ENCODE assay signal across 15 cellular contexts in the genomic region with DNA sequence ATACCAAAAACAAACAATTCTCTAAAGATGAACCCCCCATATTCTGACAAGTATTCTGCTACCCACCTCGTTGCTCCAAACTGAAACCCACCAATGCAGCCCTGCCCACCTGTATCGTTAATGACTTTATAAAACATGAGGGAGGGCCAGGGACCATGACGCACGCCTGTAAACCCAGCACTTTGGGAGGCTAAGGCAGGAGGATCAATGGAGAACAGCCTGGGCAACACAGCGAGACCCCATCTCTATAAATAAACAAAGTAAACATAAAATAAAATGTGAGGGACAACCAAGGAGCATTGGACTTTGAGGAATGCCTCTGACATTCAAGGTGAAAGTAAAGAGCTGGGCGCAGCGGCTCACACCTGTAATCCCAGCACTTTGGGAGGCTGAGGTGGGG.
"Had no signal": no experiment of that assay in that cellular context is flagged by ENCODE, and none has a peak within 500 bp of the region (broad histone marks: within the 10 kb centered on the region; RNA-seq: fewer than 3 reads in every experiment).

No MANE protein-coding gene starts in this region.

- H3K4me3 Mint-ChIP-seq: naive thymus-derived CD4-positive, alpha-beta T cell; nephron progenitor cell had no signal

- H3K27ac ChIP-seq: colonic mucosa, foreskin keratinocyte, suprapubic skin, thyroid gland, upper lobe of left lung, uterus had no signal

- H3K4me3 ChIP-seq: colonic mucosa, suprapubic skin, thyroid gland, upper lobe of left lung, uterus had no signal

- H3K4me1 ChIP-seq: colonic mucosa, uterus had no signal

- H3K36me3 ChIP-seq: colonic mucosa, suprapubic skin, thyroid gland, upper lobe of left lung, uterus had no signal

- H3K9me3 ChIP-seq: colonic mucosa, suprapubic skin, thyroid gland, upper lobe of left lung, uterus had no signal

- H3K36me3 Mint-ChIP-seq: naive thymus-derived CD4-positive, alpha-beta T cell had no signal

- ATAC-seq: foreskin keratinocyte; naive thymus-derived CD4-positive, alpha-beta T cell had no signal

- H3K27ac Mint-ChIP-seq: naive thymus-derived CD4-positive, alpha-beta T cell; nephron progenitor cell had no signal

- H3K27me3 ChIP-seq: colonic mucosa, foreskin keratinocyte, thyroid gland, uterus had no signal

- DNase-seq: colonic mucosa; dermis blood vessel endothelial cell; erythroblast; foreskin keratinocyte; kidney glomerular epithelial cell; mesendoderm; naive thymus-derived CD4-positive, alpha-beta T cell; nephron progenitor cell; small intestine; stimulated activated CD4-positive, alpha-beta T cell treated with anti-CD3 and anti-CD28 coated beads, Interleukin-2, amount 100 ng/mL, for 48 hours; stimulated activated naive CD4-positive, alpha-beta T cell treated with Interleukin-2 at 50 U/mL for 16 hours; thyroid gland; upper lobe of left lung; uterus had no signal

- H3K9me3 Mint-ChIP-seq: nephron progenitor cell had no signal
